ENCODE assay signal across 11 cellular contexts in genomic region chr3:30629736-30630135, GRCh38. TPM values are rescaled to one million over a fixed set of nuclear protein-coding genes. Genes with fewer than 3 reads are reported as not detected.
DNase-seq lines count a peak whose midpoint lies in the region; FAIRE-seq and TF ChIP-seq lines count a peak whose summit lies in the region.
"Had no signal": no experiment of that assay in that cellular context is flagged by ENCODE, and none has a peak within 500 bp of the region (broad histone marks: within the 10 kb centered on the region; RNA-seq: fewer than 3 reads in every experiment).

No MANE protein-coding gene starts in this region.

- CTCF ChIA-PET in H1 (lab: Charles Lee; ENCODE audit: partially characterized antibody), result interaction anchor here (1.1 to 1.7 kb wide), 2 partner anchors 63 to 310 kb away, joined by 4 to 6 read pairs; no protein-coding TSS in a partner anchor

- H3K79me1 ChIP-seq in H1 (ENCODE audit: low read depth, low read length), result 0 out of 2 replicates have a peak, but pooled peaks cover 2% of the 10 kb centered on the region

- peaks cover 28% of the 10 kb centered on the region for H3K36me3 Mint-ChIP-seq in osteocyte (ENCODE audit: unreplicated experiment)
- H3K36me3 Mint-ChIP-seq: brain had no signal

- peaks cover 0 to 85% (median 49%) of the 10 kb centered on the region in 11 experiments; a peak in 16 of 22 replicates for H4K20me1 ChIP-seq in BLaER1 treated with 17β-estradiol and CSF1 and Interleukin-3, amounts not matched to agents 10 nM and 100 nM
- H4K20me1 ChIP-seq in OCI-LY3 (ENCODE audit: insufficient read depth, low read length), result no peaks in the 10 kb centered on the region
- H4K20me1 ChIP-seq in H1 (replicated peaks in 1 of 2; ENCODE audit: control insufficient read depth in 1 of 2, insufficient read depth in 2 of 2, low read length in 2 of 2), result no peaks in the 10 kb centered on the region

- no peak overlapping the region for H2BK120ac ChIP-seq in H1 (replicated peaks; ENCODE audit: low read depth, low read length)

- in situ Hi-C loops in GM13976 (cut with MboI; ENCODE audit: low sequenced_read_pairs, unreplicated experiment), result no loop called here

- peak overlapping the region in 6 of 11 experiments; percentile 3 to 57 (median 25); a peak in 8 of 22 replicates for H3K9ac ChIP-seq in BLaER1 treated with 17β-estradiol and CSF1 and Interleukin-3, amounts not matched to agents 10 nM and 100 nM
- H3K9ac ChIP-seq in OCI-LY3 (ENCODE audit: low read length), result no peak overlapping the region
- H3K9ac ChIP-seq in H1 (replicated peaks in 1 of 4; ENCODE audit: extremely low read depth in 1 of 4, low read depth in 3 of 4, low read length in 3 of 4), result no peak overlapping the region

- FAIRE-seq in H1 (lab: Jason Lieb, UNC) (no peak), frontal cortex (lab: Jason Lieb, UNC) (no peak)

- H2BK20ac ChIP-seq in H1 (ENCODE audit: low read length), result no peak overlapping the region

- TF ChIP-seq POLR2A in H1 (IDR thresholded peaks at IDR 0.05; ENCODE audit: control extremely low read depth in 1 of 2, low read depth in 2 of 2, low read length in 2 of 2), result no peak

- peaks cover 19 to 99% (median 65%) of the 10 kb centered on the region in 11 experiments for H3K36me3 ChIP-seq in BLaER1 treated with 17β-estradiol and CSF1 and Interleukin-3, amounts not matched to agents 10 nM and 100 nM
- H3K36me3 ChIP-seq in OCI-LY3 (replicated peaks; ENCODE audit: low read depth, low read length) (peaks cover 14% of the 10 kb centered on the region), H1 (ENCODE audit: control insufficient read depth in 2 of 4, insufficient read depth in 4 of 4, low read length in 3 of 4) (no peaks in the 10 kb centered on the region; a peak in 1 of 8 replicates)

- peak overlapping the region in 10 of 11 experiments; percentile 10 to 76 (median 62); a peak in 16 of 22 replicates for H3K27ac ChIP-seq in BLaER1 treated with 17β-estradiol and CSF1 and Interleukin-3, amounts not matched to agents 10 nM and 100 nM
- peak overlapping the region; percentile 51 for H3K27ac ChIP-seq in OCI-LY3 (ENCODE audit: low read length)
- H3K27ac ChIP-seq in H1 (ENCODE audit: low read depth, low read length), result no peak overlapping the region

- peak overlapping the region; percentile 19 for H3K27ac Mint-ChIP-seq in osteocyte (ENCODE audit: unreplicated experiment)

- no peak overlapping the region for H4K8ac ChIP-seq in H1 (ENCODE audit: extremely low read depth, insufficient read depth, low read length)

- H3K27me3 Mint-ChIP-seq in osteocyte (ENCODE audit: unreplicated experiment), result no peaks in the 10 kb centered on the region
- H3K27me3 Mint-ChIP-seq: brain had no signal

- no peak overlapping the region for H2BK12ac ChIP-seq in H1 (ENCODE audit: low read depth, low read length)

- DNase-seq in H1 (ENCODE audit: low read depth in 1 of 2, low spot score in 2 of 2) (no peak), osteocyte (ENCODE audit: extremely low spot score, unreplicated experiment) (no peak), 8988T (no peak), frontal cortex (ENCODE audit: low spot score in 2 of 2) (no peak), NCI-H1105 (lab: John Stamatoyannopoulos, UW) (no peak), GM13976 (ENCODE audit: low spot score) (no peak)
- DNase-seq: GOT3, NCI-H146 had no signal

- H3K4me3 ChIP-seq in BLaER1 treated with 17β-estradiol and CSF1 and Interleukin-3, amounts not matched to agents 10 nM and 100 nM, result peak overlapping the region in 3 of 10 experiments; percentile 12 to 38 (median 16); a peak in 2 of 20 replicates
- H3K4me3 ChIP-seq in OCI-LY3 (ENCODE audit: low read length), result no peak overlapping the region
- no peak overlapping the region for H3K4me3 ChIP-seq in H1 (ENCODE audit: extremely low read depth in 1 of 4, insufficient read depth in 2 of 4, low read depth in 3 of 4, low read length in 4 of 4)

- WGBS in H1 (ENCODE audit: extremely low coverage in 1 of 2, insufficient coverage in 1 of 2, insufficient read length in 1 of 2, insufficient replicate concordance in 2 of 2, low coverage in 1 of 2, low lambda C conversion rate in 2 of 2, missing lambda C conversion rate in 1 of 2), 2 experiments, result 92% methylated on average over 6 of the region's 6 CpGs; no CpG with 5 or more reads in 1 of the 2 experiments

- H3K23ac ChIP-seq in H1 (ENCODE audit: insufficient read length), result no peak overlapping the region

- H2AK5ac ChIP-seq in H1 (ENCODE audit: low read depth, low read length), result no peak overlapping the region

- peaks cover 55% of the 10 kb centered on the region for H3K4me1 Mint-ChIP-seq in osteocyte (ENCODE audit: unreplicated experiment)

- peak overlapping the region; percentile 36 for H3K4ac ChIP-seq in H1 (replicated peaks; ENCODE audit: insufficient read length, low read depth, low read length)

- no peak for TF ChIP-seq RAD21 in H1 (IDR thresholded peaks at IDR 0.05 in 1 of 2, conservative IDR thresholded peaks at IDR 0.05 in 1 of 2; ENCODE audit: low read depth in 2 of 2, low read length in 2 of 2)

- no peak overlapping the region for H4K5ac ChIP-seq in H1 (ENCODE audit: insufficient read length, low read depth, low read length)

- H3K4me1 ChIP-seq in BLaER1 treated with 17β-estradiol and CSF1 and Interleukin-3, amounts not matched to agents 10 nM and 100 nM, result peaks cover 87 to 100% (median 99%) of the 10 kb centered on the region in 10 experiments
- H3K4me1 ChIP-seq in OCI-LY3 (ENCODE audit: low read length) (peaks cover 81% of the 10 kb centered on the region), H1 (replicated peaks in 1 of 4; ENCODE audit: control insufficient read depth in 3 of 4, insufficient read depth in 4 of 4, low read length in 3 of 4) (peaks cover 5 to 12% (median 8%) of the 10 kb centered on the region in 4 experiments; a peak in 6 of 7 replicates)

- no peaks in the 10 kb centered on the region; a peak in 1 of 22 replicates for H3K9me3 ChIP-seq in BLaER1 treated with 17β-estradiol and CSF1 and Interleukin-3, amounts not matched to agents 10 nM and 100 nM (replicated peaks in 1 of 11)
- H3K9me3 ChIP-seq in OCI-LY3 (ENCODE audit: insufficient read depth, low read length), result no peaks in the 10 kb centered on the region
- H3K9me3 ChIP-seq in H1 (ENCODE audit: insufficient read depth in 2 of 2, low read depth in 1 of 2, low read length in 1 of 2), result no peaks in the 10 kb centered on the region

- H2BK15ac ChIP-seq in H1 (ENCODE audit: low read length), result no peak overlapping the region

- H3K9me3 Mint-ChIP-seq in osteocyte (ENCODE audit: unreplicated experiment), result no peaks in the 10 kb centered on the region
- H3K9me3 Mint-ChIP-seq: brain had no signal

- no peak overlapping the region for H3K56ac ChIP-seq in H1 (replicated peaks; ENCODE audit: insufficient read length, low read depth, low read length)

- no peak overlapping the region for H2BK5ac ChIP-seq in H1 (ENCODE audit: low read depth, low read length)

- POLR2A ChIA-PET in H1 (lab: Charles Lee; ENCODE audit: partially characterized antibody), result no interaction called here

- H3K79me2 ChIP-seq in OCI-LY3 (ENCODE audit: low read length) (peaks cover 32% of the 10 kb centered on the region; the same call in 1 of the 2 replicates), H1 (ENCODE audit: control insufficient read depth in 1 of 2, insufficient read depth in 2 of 2, low read length in 2 of 2) (peaks cover 0 to 68% of the 10 kb centered on the region in 2 experiments; a peak in 3 of 4 replicates)

- no peaks in the 10 kb centered on the region for H3K23me2 ChIP-seq in H1 (ENCODE audit: low read depth, low read length)

- H3K4me2 ChIP-seq in BLaER1 treated with 17β-estradiol and CSF1 and Interleukin-3, amounts not matched to agents 10 nM and 100 nM, result peak overlapping the region; percentile 59 to 92 (median 84)
- peak overlapping the region; percentile 4; the same call in 1 of the 2 replicates for H3K4me2 ChIP-seq in OCI-LY3 (ENCODE audit: low read length)
- no peak overlapping the region for H3K4me2 ChIP-seq in H1 (ENCODE audit: insufficient read depth in 1 of 2, low read depth in 2 of 2, low read length in 2 of 2)

- H3K14ac ChIP-seq in H1 (ENCODE audit: insufficient read length), result no peak overlapping the region

- TF ChIP-seq CTCF in OCI-LY3 (IDR thresholded peaks at IDR 0.05; ENCODE audit: low read depth, low read length) (no peak), H1 (IDR thresholded peaks at IDR 0.05; ENCODE audit: control extremely low read depth in 1 of 3, insufficient read depth in 1 of 3, low read depth in 1 of 3, low read length in 3 of 3) (no peak), osteocyte (IDR thresholded peaks at IDR 0.05) (no peak), GM13976 (IDR thresholded peaks at IDR 0.05; ENCODE audit: borderline replicate concordance, control extremely low read depth, extremely low read depth, insufficient read depth, missing control alignments) (no peak)

- H2AFZ ChIP-seq in OCI-LY3 (ENCODE audit: low read depth, low read length), result no peak overlapping the region
- no peak overlapping the region for H2AFZ ChIP-seq in H1 (ENCODE audit: low read length)

- TF ChIP-seq EP300 in H1 (IDR thresholded peaks at IDR 0.05; ENCODE audit: borderline replicate concordance in 1 of 2, low read depth in 2 of 2, low read length in 2 of 2), result no peak

- H3K18ac ChIP-seq in H1 (ENCODE audit: extremely low read depth, low read length), result no peak overlapping the region

- H3K4me3 Mint-ChIP-seq in osteocyte (ENCODE audit: unreplicated experiment), result no peak overlapping the region
- H3K4me3 Mint-ChIP-seq: brain had no signal

- no peaks in the 10 kb centered on the region for H3K27me3 ChIP-seq in BLaER1 treated with 17β-estradiol and CSF1 and Interleukin-3, amounts not matched to agents 10 nM and 100 nM
- H3K27me3 ChIP-seq in OCI-LY3 (ENCODE audit: low read depth, low read length) (peaks cover 5% of the 10 kb centered on the region; the same call in 1 of the 2 replicates), H1 (replicated peaks in 1 of 4; ENCODE audit: control insufficient read depth in 3 of 4, extremely low read depth in 1 of 4, insufficient read depth in 3 of 4, low read length in 3 of 4) (no peaks in the 10 kb centered on the region)

- no peak overlapping the region for H4K91ac ChIP-seq in H1 (replicated peaks; ENCODE audit: insufficient read length, low read length)

TF ChIP-seq in H1, 55 proteins besides CTCF, POLR2A, EP300 and RAD21 (continues in another document):
- no peak for TF ChIP-seq TAF1 (IDR thresholded peaks at IDR 0.05; ENCODE audit: low read depth, low read length)
- no peak for TF ChIP-seq SUZ12 (IDR thresholded peaks at IDR 0.05; ENCODE audit: low read length)
- TF ChIP-seq SIN3A (conservative IDR thresholded peaks at IDR 0.05 in 1 of 2, IDR thresholded peaks at IDR 0.05 in 1 of 2; ENCODE audit: low read depth in 1 of 2, low read length in 2 of 2), result no peak

RNA-seq across cellular contexts. Expression of gene TGFBR2, which starts 23.3 kb away (rescaled TPM):
- total RNA-seq in H1 (2021; fragmentation: NEBNext Ultra II Directional; extraction: Animal tissue kit (Norgen Biotek cat#: 25700)), result 6.7 and 7.4 TPM in 2 replicates
- polyA plus RNA-seq in H1 (2011; rRNA removed), result 3.6 and 4.2 TPM in 2 replicates
- polyA plus RNA-seq in H1 (2011; cell fraction: cytosol; rRNA removed), result 4.2 TPM
- 5.1 TPM for polyA plus RNA-seq in H1 (2011; cell fraction: nucleus; rRNA removed)
- polyA plus RNA-seq in H1 (2012, experiment 1 of 2), result 3.4 to 4.3 TPM (median 4.2 TPM) in 4 replicates
- 0.56 TPM for polyA plus RNA-seq in H1 (2012, experiment 2 of 2)
- polyA plus RNA-seq in H1 (2013, experiment 1 of 2), result 9.3 TPM
- polyA plus RNA-seq in H1 (2013, experiment 2 of 2), result 11.1 TPM
- 16.0 and 17.2 TPM in 2 replicates for polyA minus RNA-seq in H1 (2011; rRNA and poly(A)+ RNA removed)
- 4.8 TPM for polyA minus RNA-seq in H1 (2011; cell fraction: cytosol; rRNA and poly(A)+ RNA removed)
- polyA minus RNA-seq in H1 (2011; cell fraction: nucleus; rRNA and poly(A)+ RNA removed), result 15.0 TPM
- total RNA-seq in osteocyte (71.5 and 72.1 TPM in 2 replicates), frontal cortex (4.5 TPM)

Comparison
In these comparisons a context has a peak if more than half of its experiments do, and no peak if none do; other contexts are left out.
1. H3K4me2 ChIP-seq: peak in BLaER1 treated with 17β-estradiol and CSF1 and Interleukin-3, amounts not matched to agents 10 nM and 100 nM (11 of 11) and OCI-LY3 (single experiment); none in H1 (0 of 2).
2. H3K9ac ChIP-seq: peak in BLaER1 treated with 17β-estradiol and CSF1 and Interleukin-3, amounts not matched to agents 10 nM and 100 nM (6 of 11); none in OCI-LY3 (single experiment) and H1 (0 of 4).